ENCODE assay signal across 8 cellular contexts in the genomic region with DNA sequence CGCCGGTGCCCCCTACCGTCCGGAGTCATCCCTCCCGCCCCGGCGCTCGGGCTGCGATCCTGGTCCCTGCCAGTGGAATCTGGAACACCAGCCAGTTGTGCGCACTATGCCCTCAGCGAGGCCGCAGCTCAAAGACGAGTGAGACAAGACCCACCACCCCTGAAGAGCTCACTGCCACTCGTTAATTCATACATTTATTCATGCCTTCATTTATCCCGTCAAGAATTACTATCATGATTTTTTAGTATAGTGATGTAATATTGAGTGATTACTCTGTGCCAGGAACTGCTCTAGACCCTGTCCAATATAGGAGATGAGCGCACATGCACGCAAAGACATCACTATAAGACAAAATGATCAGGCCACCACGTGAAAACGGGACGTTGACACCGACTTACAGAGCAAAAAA. TPM values are rescaled to one million over a fixed set of nuclear protein-coding genes. Genes with fewer than 3 reads are reported as not detected.
DNase-seq lines count a peak whose midpoint lies in the region; ATAC-seq and TF ChIP-seq lines count a peak whose summit lies in the region.

No MANE protein-coding gene starts in this region.

- peak overlapping the region; percentile 92 for H3K27ac ChIP-seq in 22Rv1

- H3K4me1 Mint-ChIP-seq in activated T-helper 17 cell treated with anti-CD3 and anti-CD28 coated beads, Interleukin-2, amount 50 U/mL, for 72 hours: peaks cover 7% of the 10 kb centered on the region

- peak overlapping the region; percentile 97 for H3K27ac Mint-ChIP-seq in activated T-helper 17 cell treated with anti-CD3 and anti-CD28 coated beads, Interleukin-2, amount 50 U/mL, for 72 hours

- peak overlapping the region; percentile 91 for H3K4me3 Mint-ChIP-seq in activated T-helper 17 cell treated with anti-CD3 and anti-CD28 coated beads, Interleukin-2, amount 50 U/mL, for 72 hours

- peaks cover 46% of the 10 kb centered on the region for H3K36me3 Mint-ChIP-seq in activated T-helper 17 cell treated with anti-CD3 and anti-CD28 coated beads, Interleukin-2, amount 50 U/mL, for 72 hours (ENCODE audit: low read depth)

- no peaks in the 10 kb centered on the region for H3K27me3 Mint-ChIP-seq in activated T-helper 17 cell treated with anti-CD3 and anti-CD28 coated beads, Interleukin-2, amount 50 U/mL, for 72 hours

- ATAC-seq in HG03139 (IDR thresholded peaks at IDR 0.05; ENCODE audit: unreplicated experiment): peak; percentile 4
- ATAC-seq in activated T-helper 17 cell treated with anti-CD3 and anti-CD28 coated beads, Interleukin-2, amount 50 U/mL, for 72 hours (replicated peaks): peak; percentile 0
- peak; percentile 0 for ATAC-seq in Right ventricle myocardium inferior

- H3K9me3 Mint-ChIP-seq in activated T-helper 17 cell treated with anti-CD3 and anti-CD28 coated beads, Interleukin-2, amount 50 U/mL, for 72 hours: no peaks in the 10 kb centered on the region

- no peak for DNase-seq in GM10266 (ENCODE audit: extremely low spot score)
- DNase-seq in Right ventricle myocardium inferior (ENCODE audit: missing footprints): no peak
- peak; percentile 77 to 97 (median 83) for DNase-seq in posterior cingulate gyrus
- DNase-seq in NCI-H1417 treated with DMSO at 0.1 percent for 48 hours (lab: John Stamatoyannopoulos, UW): no peak
- DNase-seq in activated CD8-positive, alpha-beta memory T cell treated with anti-CD3 and anti-CD28 coated beads, Interleukin-2, amount 50 U/mL, for 48 hours: no peak

- TF ChIP-seq CTCF in 22Rv1 (IDR thresholded peaks at IDR 0.05) (peak; percentile 97), GM10266 (IDR thresholded peaks at IDR 0.05; ENCODE audit: control insufficient read depth, insufficient read depth, low read depth, missing control alignments) (peak; percentile 92)

- intact Hi-C loops in Right ventricle myocardium inferior (cut with DNase I): loop anchor here (5.0 to 10.0 kb wide), 2 partner anchors 99 to 232 kb away; no protein-coding TSS in a partner anchor
- intact Hi-C loops in posterior cingulate gyrus (cut with DNase I): loop anchor here (10.0 kb wide), 1 partner anchor 1479 kb away; no protein-coding TSS in a partner anchor

RNA-seq across cellular contexts. Expression of a gene that starts 0.3 kb away (rescaled TPM):
- 10 to 100 TPM; 59.3 to 68.1 TPM for total RNA-seq in activated T-helper 17 cell treated with anti-CD3 and anti-CD28 coated beads, Interleukin-2, amount 50 U/mL, for 72 hours
- 89.5 TPM for total RNA-seq in Right ventricle myocardium inferior

Comparison
In these comparisons a context has a peak if more than half of its experiments do, and no peak if none do; other contexts are left out.
1. DNase-seq: peak in posterior cingulate gyrus (10 of 10); none in GM10266 (single experiment), Right ventricle myocardium inferior (single experiment), NCI-H1417 treated with DMSO at 0.1 percent for 48 hours (single experiment) and activated CD8-positive, alpha-beta memory T cell treated with anti-CD3 and anti-CD28 coated beads, Interleukin-2, amount 50 U/mL, for 48 hours (single experiment).
2. Peak in every context shown above with its lines, with median percentiles within 50 percentile points of each other: ATAC-seq.